ENCODE assay signal across 8 cellular contexts in genomic region chr12:21526721-21527345, GRCh38. TPM values are rescaled to one million over a fixed set of nuclear protein-coding genes. Genes with fewer than 3 reads are reported as not detected.
DNase-seq lines count a peak whose midpoint lies in the region; ATAC-seq and TF ChIP-seq lines count a peak whose summit lies in the region.

No MANE protein-coding gene starts in this region.

- ATAC-seq in HG02840 (IDR thresholded peaks at IDR 0.05; ENCODE audit: low FRiP score, unreplicated experiment) (no peak), HG03439 (IDR thresholded peaks at IDR 0.05; ENCODE audit: unreplicated experiment) (no peak)

- in situ Hi-C loops in HAP-1 (cut with MboI; ENCODE audit: low sequenced_read_pairs) = no loop called here

- H3K36me3 ChIP-seq in HAP-1 (replicated peaks) = 0 out of 2 replicates have a peak, but pooled peaks cover 3% of the 10 kb centered on the region
- no peaks in the 10 kb centered on the region for H3K36me3 ChIP-seq in OCI-LY7 (ENCODE audit: insufficient read depth, low read length)

- no peaks in the 10 kb centered on the region for H3K9me2 ChIP-seq in OCI-LY7 (ENCODE audit: insufficient read depth, low read length)

- no TSS peak for BruUV-seq in OCI-LY7 (replicated peaks; lab: Mats Ljungman, UMichigan)

- peak overlapping the region; percentile 48 for H3K4me3 ChIP-seq in HAP-1
- H3K4me3 ChIP-seq in OCI-LY7 (ENCODE audit: low read depth, low read length, poor library complexity, severe bottlenecking) = no peak overlapping the region
- peak overlapping the region; percentile 63 for H3K4me3 ChIP-seq in fibroblast of pulmonary artery (replicated peaks; ENCODE audit: low read depth, low read length)
- H3K4me3 ChIP-seq in retinal pigment epithelial cell (ENCODE audit: low read length) = peak overlapping the region; percentile 77

- peak overlapping the region; percentile 81 for H2AFZ ChIP-seq in OCI-LY7 (ENCODE audit: low read length)

- H3K4me2 ChIP-seq in OCI-LY7 (ENCODE audit: low read length) = peak overlapping the region; percentile 66; the same call in 1 of the 2 replicates

- peaks cover 2% of the 10 kb centered on the region for H3K9me3 ChIP-seq in HAP-1
- no peaks in the 10 kb centered on the region for H3K9me3 ChIP-seq in OCI-LY7 (ENCODE audit: low read length)

- no peaks in the 10 kb centered on the region for H4K20me1 ChIP-seq in OCI-LY7 (ENCODE audit: insufficient read depth, low read length)

- CTCF ChIA-PET in OCI-LY7 (lab: Charles Lee; ENCODE audit: unreplicated experiment) = no interaction called here

- POLR2A ChIA-PET in OCI-LY7 (lab: Charles Lee) = interaction anchor here (0.7 to 2.6 kb wide), 7 partner anchors 10 to 532 kb away, joined by 3 to 10 read pairs (median 4); partner anchors contain the start of gene GOLT1B

- no peaks in the 10 kb centered on the region for H3K79me2 ChIP-seq in OCI-LY7 (ENCODE audit: insufficient read depth, low read depth, low read length)

- H3K27me3 ChIP-seq in HAP-1 (ENCODE audit: low read depth) = peaks cover 32% of the 10 kb centered on the region

- intact Hi-C loops in OCI-LY7 (cut with micrococcal nuclease; ENCODE audit: unreplicated experiment) = loop anchor here (5.0 kb wide), 1 partner anchor 130 kb away; the partner anchor contains the start of gene LDHB

- H3K4me1 ChIP-seq in HAP-1 = peaks cover 2% of the 10 kb centered on the region; the same call in 1 of the 2 replicates
- H3K4me1 ChIP-seq in OCI-LY7 (ENCODE audit: insufficient read depth, low read length, poor library complexity, severe bottlenecking) = peaks cover 24% of the 10 kb centered on the region

- no peak overlapping the region for H3K27ac ChIP-seq in OCI-LY7 (ENCODE audit: low read depth, low read length, poor library complexity, severe bottlenecking)

- TF ChIP-seq CTCF in OCI-LY7 (conservative IDR thresholded peaks at IDR 0.05; ENCODE audit: low read length) (no peak), fibroblast of pulmonary artery (IDR thresholded peaks at IDR 0.05; ENCODE audit: low read length, missing control alignments) (no peak), retinal pigment epithelial cell (conservative IDR thresholded peaks at IDR 0.05; ENCODE audit: low read depth, low read length) (no peak)

- DNase-seq in HAP-1 (ENCODE audit: low spot score in 2 of 2) (no peak), OCI-LY7 (ENCODE audit: low spot score) (no peak), fibroblast of pulmonary artery (ENCODE audit: low read depth) (no peak), retinal pigment epithelial cell (ENCODE audit: low read depth) (no peak), SKM-1 treated with dmso at 0.1 percent for 144 hours (lab: John Stamatoyannopoulos, UW; ENCODE audit: unreplicated experiment) (no peak), AG20443 (ENCODE audit: low spot score) (no peak)

RNA-seq across cellular contexts. Expression of gene SPX, which starts 0.7 kb away (rescaled TPM):
- total RNA-seq in OCI-LY7 (2014; rRNA removed; shearing (Covaris generic)) = 0.35 TPM in 1 of 2 replicates, not detected in the other
- total RNA-seq in OCI-LY7 (2022) = 0.90 and 1.2 TPM in 2 replicates

RNA-seq across cellular contexts. Expression of gene GOLT1B, which starts 25.2 kb away (rescaled TPM):
- total RNA-seq in OCI-LY7 (2014; rRNA removed; shearing (Covaris generic)) = 9.5 and 12.7 TPM in 2 replicates
- 25.3 and 30.7 TPM in 2 replicates for total RNA-seq in OCI-LY7 (2022)

RNA-seq across cellular contexts. Expression of gene RECQL, which starts 25.4 kb away (rescaled TPM):
- 53.1 and 55.9 TPM in 2 replicates for total RNA-seq in OCI-LY7 (2014; rRNA removed; shearing (Covaris generic))
- 70.3 and 72.8 TPM in 2 replicates for total RNA-seq in OCI-LY7 (2022)
